11 cellular contexts compared by ENCODE assay signal in genomic region chr19:46975011-46975917, GRCh38. TPM values are rescaled to one million over a fixed set of nuclear protein-coding genes. Genes with fewer than 3 reads are reported as not detected.
DNase-seq lines count a peak whose midpoint lies in the region; ATAC-seq, FAIRE-seq and TF ChIP-seq lines count a peak whose summit lies in the region.
"Had no signal": no experiment of that assay in that cellular context is flagged by ENCODE, and none has a peak within 500 bp of the region (broad histone marks: within the 10 kb centered on the region; RNA-seq: fewer than 3 reads in every experiment).

No MANE protein-coding gene starts in this region.

- peaks cover 46% of the 10 kb centered on the region for H3K4me1 Mint-ChIP-seq in WTC11

- H3K4me3 ChIP-seq in kidney (ENCODE audit: low read length in 2 of 2), result peak overlapping the region; percentile 1 to 27
- H3K4me3 ChIP-seq in spleen, result no peak overlapping the region

- POLR2A ChIA-PET in WTC11 (lab: Charles Lee), result interaction anchor here (0.5 to 0.8 kb wide), 4 partner anchors 9 to 56 kb away, joined by 3 to 6 read pairs (median 4); no protein-coding TSS in a partner anchor

- H3K27ac ChIP-seq in kidney (ENCODE audit: low read depth in 2 of 2, low read length in 2 of 2) (peak overlapping the region; percentile 91 to 92), spleen (peak overlapping the region in 7 of 8 donors; percentile 53 to 77 (median 71))

- H3K36me3 Mint-ChIP-seq in WTC11, result no peaks in the 10 kb centered on the region

- intact Hi-C loops in kidney (cut with DNase I) (no loop called here), spleen (cut with DNase I; ENCODE audit: low total_unique reads) (no loop called here)

- H3K27me3 ChIP-seq in spleen (replicated peaks in 1 of 7), result no peaks in the 10 kb centered on the region

- no peak for DNase-seq in WTC11 (ENCODE audit: low spot score)
- no peak for DNase-seq in kidney
- no peak for DNase-seq in spleen
- DNase-seq in SW480 (ENCODE audit: low spot score), result no peak
- DNase-seq: activated CD8-positive, alpha-beta T cell treated with anti-CD3 and anti-CD28 coated beads for 36 hours; GDM1 had no signal

- no peaks in the 10 kb centered on the region for H3K9me3 ChIP-seq in kidney (ENCODE audit: control insufficient read depth in 1 of 2, low read length in 2 of 2)
- H3K9me3 ChIP-seq in spleen, result no peaks in the 10 kb centered on the region

- no peaks in the 10 kb centered on the region for H3K27me3 Mint-ChIP-seq in WTC11 (ENCODE audit: low read depth)
- H3K27me3 Mint-ChIP-seq: activated CD8-positive, alpha-beta T cell treated with anti-CD3 and anti-CD28 coated beads for 36 hours had no signal

- H3K27ac Mint-ChIP-seq in WTC11, result peak overlapping the region; percentile 91
- H3K27ac Mint-ChIP-seq: activated CD8-positive, alpha-beta T cell treated with anti-CD3 and anti-CD28 coated beads for 36 hours had no signal

- CTCF ChIA-PET in WTC11 (lab: Charles Lee), result interaction anchor here (0.5 to 3.7 kb wide), 16 partner anchors 16 to 790 kb away, joined by 3 to 23 read pairs (median 4); partner anchors contain the start of genes NPAS1 and PRKD2

- H3K36me3 ChIP-seq in kidney (ENCODE audit: control insufficient read depth in 1 of 2, insufficient read depth in 2 of 2, low read length in 2 of 2) (no peaks in the 10 kb centered on the region), spleen (peaks cover 0 to 39% (median 0%) of the 10 kb centered on the region in 6 donors)

- TF ChIP-seq POLR2A in spleen (IDR thresholded peaks at IDR 0.05), result no peak

- FAIRE-seq in G401.6 (lab: Jason Lieb, UNC) (peak; percentile 99), kidney (lab: Jason Lieb, UNC) (no peak)
- FAIRE-seq: colon had no signal

- no peaks in the 10 kb centered on the region for H3K9me3 Mint-ChIP-seq in WTC11
- H3K9me3 Mint-ChIP-seq: activated CD8-positive, alpha-beta T cell treated with anti-CD3 and anti-CD28 coated beads for 36 hours had no signal

- H3K4me1 ChIP-seq in kidney (ENCODE audit: control insufficient read depth in 1 of 2, insufficient read depth in 1 of 2, low read depth in 1 of 2, low read length in 2 of 2) (peaks cover 41 to 58% of the 10 kb centered on the region in 2 donors), spleen (peaks cover 29 to 89% (median 48%) of the 10 kb centered on the region in 6 donors)

- peak overlapping the region; percentile 47 to 63 for H3K9ac ChIP-seq in kidney (ENCODE audit: low read length in 2 of 2)

- ATAC-seq in WTC11 (no peak), GM21786 (IDR thresholded peaks at IDR 0.05; ENCODE audit: unreplicated experiment) (no peak), HG02610 (IDR thresholded peaks at IDR 0.05; ENCODE audit: unreplicated experiment) (no peak), GM18870 (IDR thresholded peaks at IDR 0.05; ENCODE audit: unreplicated experiment) (no peak)
- ATAC-seq: activated CD8-positive, alpha-beta T cell treated with anti-CD3 and anti-CD28 coated beads for 36 hours had no signal

- 75 to 86% (median 85%) methylated on average over 16 of the region's 16 CpGs for WGBS in spleen, 5 donors

- H3K4me3 Mint-ChIP-seq in WTC11, result no peak overlapping the region
- H3K4me3 Mint-ChIP-seq: activated CD8-positive, alpha-beta T cell treated with anti-CD3 and anti-CD28 coated beads for 36 hours had no signal

- TF ChIP-seq CTCF in WTC11 (IDR thresholded peaks at IDR 0.05), result no peak
- TF ChIP-seq CTCF in kidney (IDR thresholded peaks at IDR 0.05; ENCODE audit: borderline replicate concordance, extremely low read depth, insufficient read depth), result no peak
- no peak for TF ChIP-seq CTCF in spleen (IDR thresholded peaks at IDR 0.05 in 8 of 11, conservative IDR thresholded peaks at IDR 0.05 in 3 of 11)

TF ChIP-seq in WTC11, 78 proteins besides CTCF, POLR2A, EP300 and RAD21:
- TF ChIP-seq RORB (CRISPR knock-in tag; IDR thresholded peaks at IDR 0.05) (no peak), RELA (CRISPR knock-in tag; IDR thresholded peaks at IDR 0.05; ENCODE audit: borderline replicate concordance) (no peak), ATF2 (CRISPR knock-in tag; IDR thresholded peaks at IDR 0.05; ENCODE audit: borderline replicate concordance, low read depth) (no peak), NR2C2 (CRISPR knock-in tag; IDR thresholded peaks at IDR 0.05) (no peak), FOXJ3 (CRISPR knock-in tag; IDR thresholded peaks at IDR 0.05; ENCODE audit: borderline replicate concordance) (no peak), ZNF232 (CRISPR knock-in tag; IDR thresholded peaks at IDR 0.05) (no peak), ARID4B (CRISPR knock-in tag; IDR thresholded peaks at IDR 0.05; ENCODE audit: borderline replicate concordance) (no peak), TCF7 (CRISPR knock-in tag; IDR thresholded peaks at IDR 0.05; ENCODE audit: low read depth) (no peak), ZNF219 (CRISPR knock-in tag; IDR thresholded peaks at IDR 0.05; ENCODE audit: borderline replicate concordance) (no peak), CREM (CRISPR knock-in tag; IDR thresholded peaks at IDR 0.05) (no peak), NR1H2 (CRISPR knock-in tag; IDR thresholded peaks at IDR 0.05) (no peak), ZNF281 (CRISPR knock-in tag; IDR thresholded peaks at IDR 0.05) (no peak)
TF ChIP-seq in WTC11: peak in this region for 0.

RNA-seq across cellular contexts. Expression of gene NPAS1, which starts 44.4 kb away (rescaled TPM):
- 6.8 to 11.1 TPM (median 10.3 TPM) in 3 replicates for total RNA-seq in WTC11 (2021)
- total RNA-seq in kidney, result 0.38 TPM
- 1.7 TPM for polyA plus RNA-seq in kidney (ENCODE audit: insufficient read depth, low read depth, low replicate concordance)
- total RNA-seq in spleen, result 1 to 10 TPM in 6 of 7 donors, under 1 TPM in 1; 0.85 to 5.3 (median 1.6) TPM
- 1 to 10 TPM; 2.1 to 6.3 (median 3.9) TPM for polyA plus RNA-seq in spleen

Comparison
In these comparisons a context has a peak if more than half of its experiments do, and no peak if none do; other contexts are left out.
1. H3K4me3 ChIP-seq: peak in kidney (2 of 2); none in spleen (0 of 8).